ENCODE assay signal across 18 cellular contexts in the genomic region with DNA sequence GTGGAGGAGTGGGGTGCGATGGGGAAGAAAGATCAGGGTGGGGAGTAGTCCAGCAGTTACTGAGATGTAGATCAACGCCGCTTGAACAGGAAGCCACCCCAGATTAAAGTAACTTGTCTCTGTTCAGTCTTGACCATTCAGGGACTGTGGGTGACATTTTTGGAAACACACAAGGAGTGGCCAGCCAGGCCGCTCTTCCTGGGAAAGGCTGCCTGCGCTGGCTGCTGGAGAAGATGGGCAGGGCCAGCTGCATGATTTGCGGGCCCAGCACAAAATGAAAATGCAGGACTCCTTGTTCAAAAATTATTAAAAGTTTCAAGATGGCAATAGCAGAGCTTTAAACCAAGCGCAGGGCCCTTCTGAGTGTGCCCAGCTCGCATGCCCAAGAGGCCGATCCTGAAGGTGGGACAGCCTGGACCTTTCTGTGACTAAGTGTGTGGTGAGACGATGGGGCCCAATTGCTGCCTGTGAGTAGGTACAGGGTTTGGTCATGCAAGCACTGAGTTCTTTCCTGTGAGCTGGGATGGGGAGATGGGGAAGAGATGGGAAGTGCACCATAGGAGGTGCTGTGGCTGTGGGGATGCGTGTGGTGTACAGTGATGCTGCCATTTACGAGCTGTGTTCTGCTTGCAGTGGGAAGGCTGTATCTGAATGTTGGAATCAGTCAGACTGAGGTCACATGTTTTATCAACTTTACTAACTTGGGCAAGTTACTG. TPM values are rescaled to one million over a fixed set of nuclear protein-coding genes. Genes with fewer than 3 reads are reported as not detected.
DNase-seq lines count a peak whose midpoint lies in the region; ATAC-seq and TF ChIP-seq lines count a peak whose summit lies in the region.
"Had no signal": no experiment of that assay in that cellular context is flagged by ENCODE, and none has a peak within 500 bp of the region (broad histone marks: within the 10 kb centered on the region; RNA-seq: fewer than 3 reads in every experiment).

No MANE protein-coding gene starts in this region.

- H3K4me1 Mint-ChIP-seq in MCF 10A (ENCODE audit: insufficient read depth, unreplicated experiment) = no peaks in the 10 kb centered on the region
- H3K4me1 Mint-ChIP-seq: B cell, T-cell had no signal

- DNase-seq in MCF 10A (ENCODE audit: unreplicated experiment) = peak; percentile 3
- DNase-seq in breast epithelium (ENCODE audit: low spot score in 2 of 2) = no peak
- DNase-seq in left cardiac atrium = no peak
- peak in 1 of 2 donors; percentile 30 for DNase-seq in tibial artery
- no peak for DNase-seq in Karpas-422
- DNase-seq in Kasumi-1 (lab: John Stamatoyannopoulos, UW) = no peak
- DNase-seq: activated CD4-positive, alpha-beta T cell treated with anti-CD3 and anti-CD28 coated beads for 48 hours; body of pancreas; erythroblast; islet precursor cell; NCI-H1417 treated with DMSO at 0.1 percent for 48 hours; stimulated activated CD4-positive, alpha-beta T cell treated with anti-CD3 and anti-CD28 coated beads, Interleukin-15, amount 100 ng/mL, for 24 hours; stimulated activated CD8-positive, alpha-beta memory T cell treated with anti-CD3 and anti-CD28 coated beads, Interleukin-4, amount 100 ng/mL, for 48 hours; T-cell had no signal

- no peaks in the 10 kb centered on the region for H4K20me1 ChIP-seq in Karpas-422 (ENCODE audit: insufficient read depth, low read depth, low read length)

- no peaks in the 10 kb centered on the region for H3K36me3 Mint-ChIP-seq in MCF 10A (ENCODE audit: insufficient read depth, unreplicated experiment)
- H3K36me3 Mint-ChIP-seq: neural progenitor cell, T-cell had no signal

- CTCF ChIA-PET in MCF 10A (lab: Yijun Ruan, JAX) = interaction anchor here (0.8 kb wide), 1 partner anchor 39 kb away, joined by 3 read pairs; no protein-coding TSS in a partner anchor

- H3K4me3 ChIP-seq in breast epithelium = no peak overlapping the region
- peak overlapping the region; percentile 25 to 32 for H3K4me3 ChIP-seq in tibial artery
- H3K4me3 ChIP-seq in Karpas-422 (ENCODE audit: low read length) = no peak overlapping the region
- H3K4me3 ChIP-seq: body of pancreas, neural progenitor cell had no signal

- H2AFZ ChIP-seq in Karpas-422 (ENCODE audit: low read length) = no peak overlapping the region
- H2AFZ ChIP-seq: neural progenitor cell had no signal

- H3K9me2 ChIP-seq in Karpas-422 (replicated peaks; ENCODE audit: insufficient read depth, low read length) = no peaks in the 10 kb centered on the region

- peak overlapping the region in 1 of 2 donors; percentile 28 for H3K27ac ChIP-seq in breast epithelium
- H3K27ac ChIP-seq in VCaP = no peak overlapping the region
- peak overlapping the region; percentile 62 to 75 for H3K27ac ChIP-seq in tibial artery
- H3K27ac ChIP-seq in Karpas-422 (ENCODE audit: low read length) = no peak overlapping the region
- H3K27ac ChIP-seq: body of pancreas, neural progenitor cell had no signal

- H3K36me3 ChIP-seq in breast epithelium (no peaks in the 10 kb centered on the region), tibial artery (no peaks in the 10 kb centered on the region), Karpas-422 (ENCODE audit: insufficient read depth, low read length) (no peaks in the 10 kb centered on the region)
- H3K36me3 ChIP-seq: neural progenitor cell had no signal

- intact Hi-C loops in MCF 10A (cut with micrococcal nuclease) (no loop called here), breast epithelium (cut with DNase I; ENCODE audit: low total_unique reads) (no loop called here), left cardiac atrium (cut with DNase I) (no loop called here), tibial artery (cut with DNase I; ENCODE audit: low total_unique reads) (no loop called here)

- H3K4me3 Mint-ChIP-seq in MCF 10A (ENCODE audit: unreplicated experiment) = no peak overlapping the region
- H3K4me3 Mint-ChIP-seq: B cell, neural progenitor cell, T-cell had no signal

- no peaks in the 10 kb centered on the region for H3K9me3 ChIP-seq in breast epithelium
- H3K9me3 ChIP-seq in tibial artery = no peaks in the 10 kb centered on the region
- no peaks in the 10 kb centered on the region for H3K9me3 ChIP-seq in Karpas-422 (ENCODE audit: low read length)
- H3K9me3 ChIP-seq: body of pancreas had no signal

- TF ChIP-seq CTCF in MCF 10A (IDR thresholded peaks at IDR 0.05; ENCODE audit: unreplicated experiment) = no peak
- TF ChIP-seq CTCF in breast epithelium (IDR thresholded peaks at IDR 0.05) = no peak
- peak; percentile 36 for TF ChIP-seq CTCF in VCaP (conservative IDR thresholded peaks at IDR 0.05)
- TF ChIP-seq CTCF in tibial artery (IDR thresholded peaks at IDR 0.05) = peak in 1 of 2 experiments; percentile 10

- ATAC-seq in left cardiac atrium = peak; percentile 23 to 53
- ATAC-seq in HG02642 (IDR thresholded peaks at IDR 0.05; ENCODE audit: poor library complexity, unreplicated experiment) = no peak
- ATAC-seq: body of pancreas, T-cell had no signal

- POLR2A ChIA-PET in MCF 10A (lab: Yijun Ruan, JAX) = no interaction called here

- H3K27me3 ChIP-seq in breast epithelium (no peaks in the 10 kb centered on the region), tibial artery (no peaks in the 10 kb centered on the region), Karpas-422 (ENCODE audit: low read length) (no peaks in the 10 kb centered on the region)
- H3K27me3 ChIP-seq: body of pancreas, neural progenitor cell had no signal

- no peak overlapping the region for H3K27ac Mint-ChIP-seq in MCF 10A (ENCODE audit: low read depth, unreplicated experiment)
- H3K27ac Mint-ChIP-seq: B cell, neural progenitor cell, T-cell had no signal

- peaks cover 8% of the 10 kb centered on the region for H3K9me3 Mint-ChIP-seq in MCF 10A (ENCODE audit: unreplicated experiment)
- H3K9me3 Mint-ChIP-seq: neural progenitor cell, T-cell had no signal

- no peaks in the 10 kb centered on the region for H3K79me2 ChIP-seq in Karpas-422 (ENCODE audit: low read length)

- no peaks in the 10 kb centered on the region for H3K4me1 ChIP-seq in breast epithelium
- peaks cover 0 to 97% (median 59%) of the 10 kb centered on the region in 4 donors for H3K4me1 ChIP-seq in tibial artery
- no peaks in the 10 kb centered on the region for H3K4me1 ChIP-seq in Karpas-422 (ENCODE audit: low read length)

- no TSS peak for BruUV-seq in MCF 10A (replicated peaks; lab: Mats Ljungman, UMichigan)

- TF ChIP-seq POLR2A in breast epithelium (IDR thresholded peaks at IDR 0.05) = no peak

- no peaks in the 10 kb centered on the region for H3K27me3 Mint-ChIP-seq in MCF 10A (ENCODE audit: insufficient read depth, unreplicated experiment)

- H3K9ac ChIP-seq in Karpas-422 (ENCODE audit: low read length) = no peak overlapping the region
- H3K9ac ChIP-seq: neural progenitor cell had no signal

- no peak overlapping the region for H3K4me2 ChIP-seq in Karpas-422 (ENCODE audit: low read depth, low read length, poor library complexity, severe bottlenecking)
- H3K4me2 ChIP-seq: neural progenitor cell had no signal

RNA-seq across cellular contexts. Expression of a gene that starts 51.3 kb away (rescaled TPM):
- total RNA-seq in MCF 10A (2022) = not detected in 2 replicates
- total RNA-seq in breast epithelium = 10 to 100 TPM; 16.2 to 59.5 (median 41.3) TPM
- 10 to 100 TPM; 14.7 to 15.8 TPM for total RNA-seq in left cardiac atrium
- total RNA-seq in Karpas-422 (2014; rRNA removed; shearing (Covaris generic); ENCODE audit: low replicate concordance) = not detected in 2 replicates
- total RNA-seq: B cell had no signal

Comparison
In these comparisons a context has a peak if more than half of its experiments do, and no peak if none do; other contexts are left out.
1. RNA of a gene that starts 51.3 kb away (total RNA-seq): 16.2 to 59.5 TPM in breast epithelium and 14.7 to 15.8 TPM in left cardiac atrium; not detected in MCF 10A and not detected in Karpas-422; every median in the first group is over 10 times any median in the second.
2. H3K27ac ChIP-seq: peak in tibial artery (2 of 2); none in VCaP (single experiment) and Karpas-422 (single experiment).
3. H3K4me3 ChIP-seq: peak in tibial artery (2 of 2); none in breast epithelium (0 of 3) and Karpas-422 (single experiment).